Comparison of ENCODE assay signal across 20 cellular contexts in the genomic region with DNA sequence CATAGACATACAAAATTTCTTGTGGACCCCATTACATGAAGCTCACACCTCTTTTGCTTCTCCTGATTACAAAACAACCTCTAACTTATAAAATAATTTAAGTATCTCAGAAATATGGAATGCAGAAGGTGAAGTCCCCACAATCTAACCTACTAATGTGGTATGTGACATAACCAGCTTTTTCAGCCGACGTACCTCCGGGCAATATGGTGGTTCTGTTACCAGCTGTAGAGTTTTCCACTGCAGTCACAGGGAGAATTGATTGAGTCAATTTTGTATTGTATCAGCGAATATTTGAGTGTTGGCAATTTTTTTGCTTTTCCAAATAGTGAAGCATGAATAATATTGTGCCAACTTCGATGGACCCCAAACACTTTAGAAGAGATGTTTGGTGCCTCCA. TPM values are rescaled to one million over a fixed set of nuclear protein-coding genes. Genes with fewer than 3 reads are reported as not detected.
DNase-seq lines count a peak whose midpoint lies in the region; TF ChIP-seq lines count a peak whose summit lies in the region.
"Had no signal": no experiment of that assay in that cellular context is flagged by ENCODE, and none has a peak within 500 bp of the region (broad histone marks: within the 10 kb centered on the region; RNA-seq: fewer than 3 reads in every experiment).

No MANE protein-coding gene starts in this region.

- no peaks in the 10 kb centered on the region for H3K9me2 ChIP-seq in OCI-LY7 (ENCODE audit: insufficient read depth, low read length)

- peaks cover 3% of the 10 kb centered on the region for H3K27me3 Mint-ChIP-seq in activated CD4-positive, alpha-beta T cell treated with anti-CD3 and anti-CD28 coated beads, Interleukin-2, amount 10 ng/mL, durations not matched to agents 24 days and 14 days

- H3K36me3 ChIP-seq in left ventricle myocardium inferior (no peaks in the 10 kb centered on the region), OCI-LY7 (ENCODE audit: insufficient read depth, low read length) (no peaks in the 10 kb centered on the region)
- H3K36me3 ChIP-seq: BLaER1 treated with 17β-estradiol and CSF1 and Interleukin-3, amounts not matched to agents 10 nM and 100 nM; HAP-1 had no signal

- CTCF ChIA-PET in OCI-LY7 (lab: Charles Lee; ENCODE audit: unreplicated experiment): interaction anchor here (1.2 kb wide), 1 partner anchor 19 kb away, joined by 3 read pairs; no protein-coding TSS in a partner anchor

- H3K4me3 ChIP-seq in left ventricle myocardium inferior: no peak overlapping the region
- H3K4me3 ChIP-seq in OCI-LY7 (ENCODE audit: low read depth, low read length, poor library complexity, severe bottlenecking): no peak overlapping the region
- H3K4me3 ChIP-seq: BLaER1 treated with 17β-estradiol and CSF1 and Interleukin-3, amounts not matched to agents 10 nM and 100 nM; HAP-1 had no signal

- no peak overlapping the region for H3K27ac Mint-ChIP-seq in activated CD4-positive, alpha-beta T cell treated with anti-CD3 and anti-CD28 coated beads, Interleukin-2, amount 10 ng/mL, durations not matched to agents 24 days and 14 days
- H3K27ac Mint-ChIP-seq: B cell; CD14-positive monocyte; CD4-positive, alpha-beta T cell; CD8-positive, alpha-beta memory T cell; HFFc6 had no signal

- H3K27ac ChIP-seq in left ventricle myocardium inferior (replicated peaks): no peak overlapping the region
- H3K27ac ChIP-seq in OCI-LY7 (ENCODE audit: low read depth, low read length, poor library complexity, severe bottlenecking): peak overlapping the region; percentile 95
- H3K27ac ChIP-seq: 22Rv1; BLaER1 treated with 17β-estradiol and CSF1 and Interleukin-3, amounts not matched to agents 10 nM and 100 nM had no signal

- DNase-seq in cardiac septum (ENCODE audit: low spot score) (peak; percentile 12), left ventricle myocardium inferior (no peak), OCI-LY7 (ENCODE audit: low spot score) (no peak), mesenteric fat pad (ENCODE audit: low spot score) (peak; percentile 18)
- DNase-seq in activated CD4-positive, alpha-beta T cell treated with anti-CD3 and anti-CD28 coated beads, Interleukin-2, amount 10 ng/mL, durations not matched to agents 24 days and 14 days: no peak
- DNase-seq in activated T-cell treated with anti-CD3 and anti-CD28 coated beads, Interleukin-2, amount 50 U/mL, for 48 hours: no peak
- DNase-seq in stimulated activated CD4-positive, alpha-beta T cell treated with anti-CD3 and anti-CD28 coated beads, Interleukin-4, amount 100 ng/mL, for 1 hour: no peak
- DNase-seq in activated CD4-positive, alpha-beta T cell treated with anti-CD3 and anti-CD28 coated beads for 48 hours: no peak
- DNase-seq: CD4-positive, alpha-beta T cell; CD8-positive, alpha-beta memory T cell; DMS 273 treated with DMSO at 0.1 percent for 48 hours; DMS53; DMS79 treated with DMSO at 0.1 percent for 48 hours; GOT3; HFFc6 had no signal

- H3K4me1 ChIP-seq in left ventricle myocardium inferior (no peaks in the 10 kb centered on the region), OCI-LY7 (ENCODE audit: insufficient read depth, low read length, poor library complexity, severe bottlenecking) (peaks cover 84% of the 10 kb centered on the region)
- H3K4me1 ChIP-seq: HAP-1 had no signal

- POLR2A ChIA-PET in OCI-LY7 (lab: Charles Lee): interaction anchor here (5.4 kb wide), 1 partner anchor 12 kb away, joined by 27 read pairs; no protein-coding TSS in a partner anchor

- H3K36me3 Mint-ChIP-seq in activated CD4-positive, alpha-beta T cell treated with anti-CD3 and anti-CD28 coated beads, Interleukin-2, amount 10 ng/mL, durations not matched to agents 24 days and 14 days (ENCODE audit: low read depth): no peaks in the 10 kb centered on the region
- H3K36me3 Mint-ChIP-seq: CD14-positive monocyte; CD8-positive, alpha-beta memory T cell had no signal

- H3K4me1 Mint-ChIP-seq in activated CD4-positive, alpha-beta T cell treated with anti-CD3 and anti-CD28 coated beads, Interleukin-2, amount 10 ng/mL, durations not matched to agents 24 days and 14 days: no peaks in the 10 kb centered on the region
- H3K4me1 Mint-ChIP-seq: B cell; CD14-positive monocyte; CD8-positive, alpha-beta memory T cell had no signal

- peaks cover 66% of the 10 kb centered on the region for H3K27me3 ChIP-seq in left ventricle myocardium inferior (ENCODE audit: low read depth)

- no peaks in the 10 kb centered on the region for H4K20me1 ChIP-seq in OCI-LY7 (ENCODE audit: insufficient read depth, low read length)
- H4K20me1 ChIP-seq: BLaER1 treated with 17β-estradiol and CSF1 and Interleukin-3, amounts not matched to agents 10 nM and 100 nM had no signal

- H3K9me3 Mint-ChIP-seq in activated CD4-positive, alpha-beta T cell treated with anti-CD3 and anti-CD28 coated beads, Interleukin-2, amount 10 ng/mL, durations not matched to agents 24 days and 14 days: no peaks in the 10 kb centered on the region
- H3K9me3 Mint-ChIP-seq: CD4-positive, alpha-beta T cell; CD8-positive, alpha-beta memory T cell; HFFc6 had no signal

- intact Hi-C loops in cardiac septum (cut with DNase I): no loop called here
- intact Hi-C loops in left ventricle myocardium inferior (cut with micrococcal nuclease): no loop called here
- intact Hi-C loops in OCI-LY7 (cut with micrococcal nuclease; ENCODE audit: unreplicated experiment): no loop called here
- intact Hi-C loops in activated CD4-positive, alpha-beta T cell treated with anti-CD3 and anti-CD28 coated beads, Interleukin-2, amount 10 ng/mL, durations not matched to agents 24 days and 14 days (cut with micrococcal nuclease): no loop called here

- TF ChIP-seq CTCF in left ventricle myocardium inferior (IDR thresholded peaks at IDR 0.05; ENCODE audit: borderline replicate concordance) (no peak), OCI-LY7 (conservative IDR thresholded peaks at IDR 0.05; ENCODE audit: low read length) (no peak)

- no TSS peak for BruUV-seq in OCI-LY7 (replicated peaks; lab: Mats Ljungman, UMichigan)

- H2AFZ ChIP-seq in OCI-LY7 (ENCODE audit: low read length): peak overlapping the region; percentile 26; the same call in 1 of the 2 replicates

- H3K4me3 Mint-ChIP-seq in activated CD4-positive, alpha-beta T cell treated with anti-CD3 and anti-CD28 coated beads, Interleukin-2, amount 10 ng/mL, durations not matched to agents 24 days and 14 days: no peak overlapping the region
- H3K4me3 Mint-ChIP-seq: B cell; CD14-positive monocyte; CD4-positive, alpha-beta T cell; CD8-positive, alpha-beta memory T cell; HFFc6 had no signal

- no peaks in the 10 kb centered on the region for H3K79me2 ChIP-seq in OCI-LY7 (ENCODE audit: insufficient read depth, low read depth, low read length)

- H3K4me2 ChIP-seq in OCI-LY7 (ENCODE audit: low read length): peak overlapping the region; percentile 69
- H3K4me2 ChIP-seq: BLaER1 treated with 17β-estradiol and CSF1 and Interleukin-3, amounts not matched to agents 10 nM and 100 nM had no signal

- H3K9me3 ChIP-seq in left ventricle myocardium inferior (replicated peaks): no peaks in the 10 kb centered on the region
- no peaks in the 10 kb centered on the region for H3K9me3 ChIP-seq in OCI-LY7 (ENCODE audit: low read length)
- H3K9me3 ChIP-seq: BLaER1 treated with 17β-estradiol and CSF1 and Interleukin-3, amounts not matched to agents 10 nM and 100 nM; HAP-1 had no signal

RNA-seq across cellular contexts. Expression of a gene that starts 15.7 kb away (rescaled TPM):
- not detected for total RNA-seq in cardiac septum
- total RNA-seq in left ventricle myocardium inferior: not detected
- not detected in 2 replicates for total RNA-seq in OCI-LY7 (2014; rRNA removed; shearing (Covaris generic))
- not detected in 2 replicates for total RNA-seq in OCI-LY7 (2022)
- not detected for total RNA-seq in mesenteric fat pad
- not detected in 2 replicates for total RNA-seq in activated CD4-positive, alpha-beta T cell treated with anti-CD3 and anti-CD28 coated beads, Interleukin-2, amount 10 ng/mL, durations not matched to agents 24 days and 14 days
- total RNA-seq: B cell; CD4-positive, alpha-beta T cell; CD8-positive, alpha-beta memory T cell; HFFc6 had no signal

RNA-seq across cellular contexts. Expression of a gene that starts 37.1 kb away (rescaled TPM):
- total RNA-seq in cardiac septum (13.8 TPM), left ventricle myocardium inferior (15.3 TPM), OCI-LY7 (2022) (57.4 and 58.2 TPM in 2 replicates), mesenteric fat pad (18.0 TPM)
- 50.5 and 55.0 TPM in 2 replicates for total RNA-seq in OCI-LY7 (2014; rRNA removed; shearing (Covaris generic))
- total RNA-seq in activated CD4-positive, alpha-beta T cell treated with anti-CD3 and anti-CD28 coated beads, Interleukin-2, amount 10 ng/mL, durations not matched to agents 24 days and 14 days: 58.2 and 63.4 TPM in 2 replicates

RNA-seq across cellular contexts. Expression of a gene that starts 47.5 kb away (rescaled TPM):
- total RNA-seq in cardiac septum: 2.7 TPM
- 19.9 TPM for total RNA-seq in left ventricle myocardium inferior
- total RNA-seq in OCI-LY7 (2014; rRNA removed; shearing (Covaris generic)): 72.2 and 94.2 TPM in 2 replicates
- total RNA-seq in OCI-LY7 (2022): 2.2 and 3.7 TPM in 2 replicates
- total RNA-seq in mesenteric fat pad: 0.16 TPM
- 0.07 TPM in 1 of 2 replicates, not detected in the other for total RNA-seq in activated CD4-positive, alpha-beta T cell treated with anti-CD3 and anti-CD28 coated beads, Interleukin-2, amount 10 ng/mL, durations not matched to agents 24 days and 14 days
- total RNA-seq: B cell; CD4-positive, alpha-beta T cell; CD8-positive, alpha-beta memory T cell; HFFc6 had no signal

Comparison
In these comparisons a context has a peak if more than half of its experiments do, and no peak if none do; other contexts are left out.
1. DNase-seq: peak in cardiac septum (single experiment) and mesenteric fat pad (single experiment); none in left ventricle myocardium inferior (single experiment), OCI-LY7 (single experiment), activated CD4-positive, alpha-beta T cell treated with anti-CD3 and anti-CD28 coated beads, Interleukin-2, amount 10 ng/mL, durations not matched to agents 24 days and 14 days (single experiment), activated T-cell treated with anti-CD3 and anti-CD28 coated beads, Interleukin-2, amount 50 U/mL, for 48 hours (0 of 2), stimulated activated CD4-positive, alpha-beta T cell treated with anti-CD3 and anti-CD28 coated beads, Interleukin-4, amount 100 ng/mL, for 1 hour (single experiment) and activated CD4-positive, alpha-beta T cell treated with anti-CD3 and anti-CD28 coated beads for 48 hours (single experiment).